ENCODE assay signal across 1 cellular context in genomic region chr20:48923149-48923718, GRCh38.
TF ChIP-seq lines count a peak whose summit lies in the region.

No MANE protein-coding gene starts in this region.

TF ChIP-seq in HepG2, 621 proteins besides CTCF, POLR2A, EP300 and RAD21 (continued from another document and continues in another):
- TF ChIP-seq ZNF407 (CRISPR knock-in tag; IDR thresholded peaks at IDR 0.05; ENCODE audit: not compliant biosample characterization), result no peak
- no peak for TF ChIP-seq MTA3 (CRISPR knock-in tag; IDR thresholded peaks at IDR 0.05)
- peak; percentile 73 for TF ChIP-seq THAP11 (CRISPR knock-in tag; IDR thresholded peaks at IDR 0.05)
- no peak for TF ChIP-seq ZNF556 (CRISPR knock-in tag; IDR thresholded peaks at IDR 0.05; ENCODE audit: borderline replicate concordance)
- no peak for TF ChIP-seq ZBTB2 (CRISPR knock-in tag; IDR thresholded peaks at IDR 0.05; ENCODE audit: low read depth)
- TF ChIP-seq, protein P1, sequence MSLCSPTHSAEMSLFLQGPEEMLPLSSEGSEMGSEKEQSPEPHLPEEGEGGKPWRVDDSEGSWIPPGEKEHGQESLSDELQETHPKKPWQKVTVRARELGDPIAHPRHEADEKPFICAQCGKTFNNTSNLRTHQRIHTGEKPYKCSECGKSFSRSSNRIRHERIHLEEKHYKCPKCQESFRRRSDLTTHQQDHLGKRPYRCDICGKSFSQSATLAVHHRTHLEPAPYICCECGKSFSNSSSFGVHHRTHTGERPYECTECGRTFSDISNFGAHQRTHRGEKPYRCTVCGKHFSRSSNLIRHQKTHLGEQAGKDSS (CRISPR knock-in tag; IDR thresholded peaks at IDR 0.05; ENCODE audit: borderline replicate concordance, low read depth), result 0 out of 2 replicates have a peak, but pooled peaks have one; percentile 36
- TF ChIP-seq ZNF282 (IDR thresholded peaks at IDR 0.05; ENCODE audit: partially characterized antibody), result no peak
- no peak for TF ChIP-seq BHLHE40 (IDR thresholded peaks at IDR 0.05; ENCODE audit: low read length)
- TF ChIP-seq ZSCAN29 (CRISPR knock-in tag; conservative IDR thresholded peaks at IDR 0.05), result peak; percentile 55; the same call in 1 of the 2 replicates
- peak; percentile 66; the same call in 1 of the 2 replicates for TF ChIP-seq KAT7 (CRISPR knock-in tag; IDR thresholded peaks at IDR 0.05; ENCODE audit: borderline replicate concordance)
- TF ChIP-seq U2AF2 (IDR thresholded peaks at IDR 0.05; ENCODE audit: low read depth, low read length), result no peak
- TF ChIP-seq ZNF138 (CRISPR knock-in tag; IDR thresholded peaks at IDR 0.05; ENCODE audit: low read depth), result no peak
- TF ChIP-seq, protein P2, sequence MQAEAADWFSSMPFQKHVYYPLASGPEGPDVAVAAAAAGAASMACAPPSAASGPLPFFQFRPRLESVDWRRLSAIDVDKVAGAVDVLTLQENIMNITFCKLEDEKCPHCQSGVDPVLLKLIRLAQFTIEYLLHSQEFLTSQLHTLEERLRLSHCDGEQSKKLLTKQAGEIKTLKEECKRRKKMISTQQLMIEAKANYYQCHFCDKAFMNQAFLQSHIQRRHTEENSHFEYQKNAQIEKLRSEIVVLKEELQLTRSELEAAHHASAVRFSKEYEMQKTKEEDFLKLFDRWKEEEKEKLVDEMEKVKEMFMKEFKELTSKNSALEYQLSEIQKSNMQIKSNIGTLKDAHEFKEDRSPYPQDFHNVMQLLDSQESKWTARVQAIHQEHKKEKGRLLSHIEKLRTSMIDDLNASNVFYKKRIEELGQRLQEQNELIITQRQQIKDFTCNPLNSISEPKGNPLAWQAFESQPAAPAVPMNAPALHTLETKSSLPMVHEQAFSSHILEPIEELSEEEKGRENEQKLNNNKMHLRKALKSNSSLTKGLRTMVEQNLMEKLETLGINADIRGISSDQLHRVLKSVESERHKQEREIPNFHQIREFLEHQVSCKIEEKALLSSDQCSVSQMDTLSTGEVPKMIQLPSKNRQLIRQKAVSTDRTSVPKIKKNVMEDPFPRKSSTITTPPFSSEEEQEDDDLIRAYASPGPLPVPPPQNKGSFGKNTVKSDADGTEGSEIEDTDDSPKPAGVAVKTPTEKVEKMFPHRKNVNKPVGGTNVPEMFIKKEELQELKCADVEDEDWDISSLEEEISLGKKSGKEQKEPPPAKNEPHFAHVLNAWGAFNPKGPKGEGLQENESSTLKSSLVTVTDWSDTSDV (CRISPR knock-in tag; IDR thresholded peaks at IDR 0.05), result no peak
- peak; percentile 50; the same call in 1 of the 2 replicates for TF ChIP-seq PITX1 (CRISPR knock-in tag; IDR thresholded peaks at IDR 0.05)
- TF ChIP-seq, protein P3, sequence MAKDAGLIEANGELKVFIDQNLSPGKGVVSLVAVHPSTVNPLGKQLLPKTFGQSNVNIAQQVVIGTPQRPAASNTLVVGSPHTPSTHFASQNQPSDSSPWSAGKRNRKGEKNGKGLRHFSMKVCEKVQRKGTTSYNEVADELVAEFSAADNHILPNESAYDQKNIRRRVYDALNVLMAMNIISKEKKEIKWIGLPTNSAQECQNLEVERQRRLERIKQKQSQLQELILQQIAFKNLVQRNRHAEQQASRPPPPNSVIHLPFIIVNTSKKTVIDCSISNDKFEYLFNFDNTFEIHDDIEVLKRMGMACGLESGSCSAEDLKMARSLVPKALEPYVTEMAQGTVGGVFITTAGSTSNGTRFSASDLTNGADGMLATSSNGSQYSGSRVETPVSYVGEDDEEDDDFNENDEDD (CRISPR knock-in tag; IDR thresholded peaks at IDR 0.05; ENCODE audit: borderline replicate concordance), result no peak
- 0 out of 2 replicates have a peak, but pooled peaks have one; percentile 67 for TF ChIP-seq CREBL2 (CRISPR knock-in tag; IDR thresholded peaks at IDR 0.05; ENCODE audit: borderline replicate concordance)
- no peak for TF ChIP-seq HNRNPUL1 (IDR thresholded peaks at IDR 0.05; ENCODE audit: low read depth, low read length)
- peak; percentile 82 for TF ChIP-seq ZNF335 (CRISPR knock-in tag; IDR thresholded peaks at IDR 0.05)
- TF ChIP-seq ZNF274 (CRISPR knock-in tag; IDR thresholded peaks at IDR 0.05), result no peak
- TF ChIP-seq, protein P4, sequence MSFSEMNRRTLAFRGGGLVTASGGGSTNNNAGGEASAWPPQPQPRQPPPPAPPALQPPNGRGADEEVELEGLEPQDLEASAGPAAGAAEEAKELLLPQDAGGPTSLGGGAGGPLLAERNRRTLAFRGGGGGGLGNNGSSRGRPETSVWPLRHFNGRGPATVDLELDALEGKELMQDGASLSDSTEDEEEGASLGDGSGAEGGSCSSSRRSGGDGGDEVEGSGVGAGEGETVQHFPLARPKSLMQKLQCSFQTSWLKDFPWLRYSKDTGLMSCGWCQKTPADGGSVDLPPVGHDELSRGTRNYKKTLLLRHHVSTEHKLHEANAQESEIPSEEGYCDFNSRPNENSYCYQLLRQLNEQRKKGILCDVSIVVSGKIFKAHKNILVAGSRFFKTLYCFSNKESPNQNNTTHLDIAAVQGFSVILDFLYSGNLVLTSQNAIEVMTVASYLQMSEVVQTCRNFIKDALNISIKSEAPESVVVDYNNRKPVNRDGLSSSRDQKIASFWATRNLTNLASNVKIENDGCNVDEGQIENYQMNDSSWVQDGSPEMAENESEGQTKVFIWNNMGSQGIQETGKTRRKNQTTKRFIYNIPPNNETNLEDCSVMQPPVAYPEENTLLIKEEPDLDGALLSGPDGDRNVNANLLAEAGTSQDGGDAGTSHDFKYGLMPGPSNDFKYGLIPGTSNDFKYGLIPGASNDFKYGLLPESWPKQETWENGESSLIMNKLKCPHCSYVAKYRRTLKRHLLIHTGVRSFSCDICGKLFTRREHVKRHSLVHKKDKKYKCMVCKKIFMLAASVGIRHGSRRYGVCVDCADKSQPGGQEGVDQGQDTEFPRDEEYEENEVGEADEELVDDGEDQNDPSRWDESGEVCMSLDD (CRISPR knock-in tag; IDR thresholded peaks at IDR 0.05; ENCODE audit: borderline replicate concordance), result no peak
- no peak for TF ChIP-seq ZNF550 (CRISPR knock-in tag; IDR thresholded peaks at IDR 0.05; ENCODE audit: borderline replicate concordance)
- no peak for TF ChIP-seq MATR3 (CRISPR knock-in tag; IDR thresholded peaks at IDR 0.05)
- no peak for TF ChIP-seq SOX13 (IDR thresholded peaks at IDR 0.05)
- peak in 1 of 2 experiments; percentile 71; a peak in 2 of 4 replicates for TF ChIP-seq SOX13 (CRISPR knock-in tag; conservative IDR thresholded peaks at IDR 0.05 in 1 of 2, IDR thresholded peaks at IDR 0.05 in 1 of 2)
- TF ChIP-seq ZNF574 (CRISPR knock-in tag; IDR thresholded peaks at IDR 0.05), result no peak; the same call in 1 of the 2 replicates
- TF ChIP-seq NFKBIZ (CRISPR knock-in tag; IDR thresholded peaks at IDR 0.05), result peak; percentile 34; the same call in 1 of the 2 replicates
- TF ChIP-seq NFRKB (IDR thresholded peaks at IDR 0.05), result no peak
- TF ChIP-seq CHD2 (IDR thresholded peaks at IDR 0.05; ENCODE audit: low read depth, low read length), result no peak
- TF ChIP-seq ZNF101 (CRISPR knock-in tag; IDR thresholded peaks at IDR 0.05; ENCODE audit: borderline replicate concordance, low read depth), result 0 out of 2 replicates have a peak, but pooled peaks have one; percentile 78
- no peak for TF ChIP-seq EEA1 (CRISPR knock-in tag; IDR thresholded peaks at IDR 0.05; ENCODE audit: borderline replicate concordance)
- no peak for TF ChIP-seq ZNF768 (CRISPR knock-in tag; IDR thresholded peaks at IDR 0.05)
- no peak for TF ChIP-seq JDP2 (CRISPR knock-in tag; IDR thresholded peaks at IDR 0.05; ENCODE audit: borderline replicate concordance)
- TF ChIP-seq ZNF501 (CRISPR knock-in tag; IDR thresholded peaks at IDR 0.05), result no peak
- TF ChIP-seq, protein P5, sequence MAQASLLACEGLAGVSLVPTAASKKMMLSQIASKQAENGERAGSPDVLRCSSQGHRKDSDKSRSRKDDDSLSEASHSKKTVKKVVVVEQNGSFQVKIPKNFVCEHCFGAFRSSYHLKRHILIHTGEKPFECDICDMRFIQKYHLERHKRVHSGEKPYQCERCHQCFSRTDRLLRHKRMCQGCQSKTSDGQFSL (CRISPR knock-in tag; IDR thresholded peaks at IDR 0.05), result no peak
- TF ChIP-seq NFKB2 (CRISPR knock-in tag; IDR thresholded peaks at IDR 0.05; ENCODE audit: borderline replicate concordance), result no peak
- TF ChIP-seq ATM (IDR thresholded peaks at IDR 0.05; ENCODE audit: borderline replicate concordance), result no peak
